8 cellular contexts compared by ENCODE assay signal in genomic region chr1:160675641-160676410, GRCh38. TPM values are rescaled to one million over a fixed set of nuclear protein-coding genes. Genes with fewer than 3 reads are reported as not detected.
DNase-seq lines count a peak whose midpoint lies in the region; ATAC-seq and TF ChIP-seq lines count a peak whose summit lies in the region.

No MANE protein-coding gene starts in this region.

- peaks cover 50% of the 10 kb centered on the region for H3K36me3 Mint-ChIP-seq in activated CD8-positive, alpha-beta T cell treated with anti-CD3 and anti-CD28 coated beads, Interleukin-2, amount 10 ng/mL, durations not matched to agents 7 days and 5 days (ENCODE audit: low read depth)
- no peaks in the 10 kb centered on the region for H3K36me3 Mint-ChIP-seq in mesothelial cell of epicardium

- H3K27me3 Mint-ChIP-seq in activated CD8-positive, alpha-beta T cell treated with anti-CD3 and anti-CD28 coated beads, Interleukin-2, amount 10 ng/mL, durations not matched to agents 7 days and 5 days (ENCODE audit: low read depth): no peaks in the 10 kb centered on the region
- no peaks in the 10 kb centered on the region for H3K27me3 Mint-ChIP-seq in mesothelial cell of epicardium (ENCODE audit: low read depth)

- H3K9me3 ChIP-seq in effector memory CD4-positive, alpha-beta T cell (ENCODE audit: control insufficient read depth, low read length): no peaks in the 10 kb centered on the region

- no peak overlapping the region for H3K4me3 ChIP-seq in effector memory CD4-positive, alpha-beta T cell (ENCODE audit: insufficient read depth, low read depth, low read length, poor library complexity, severe bottlenecking)

- no peaks in the 10 kb centered on the region for H3K27me3 ChIP-seq in effector memory CD4-positive, alpha-beta T cell (replicated peaks; ENCODE audit: control insufficient read depth, insufficient read depth, low read length, poor library complexity, severe bottlenecking)

- H3K27ac ChIP-seq in effector memory CD4-positive, alpha-beta T cell (ENCODE audit: insufficient read depth, low read length, poor library complexity, severe bottlenecking): peak overlapping the region; percentile 55

- H3K4me1 Mint-ChIP-seq in activated CD8-positive, alpha-beta T cell treated with anti-CD3 and anti-CD28 coated beads, Interleukin-2, amount 10 ng/mL, durations not matched to agents 7 days and 5 days (ENCODE audit: low read depth): peaks cover 44% of the 10 kb centered on the region
- H3K4me1 Mint-ChIP-seq in mesothelial cell of epicardium: no peaks in the 10 kb centered on the region

- ATAC-seq in HG03039 (IDR thresholded peaks at IDR 0.05; ENCODE audit: unreplicated experiment): peak; percentile 47
- ATAC-seq in activated CD8-positive, alpha-beta T cell treated with anti-CD3 and anti-CD28 coated beads, Interleukin-2, amount 10 ng/mL, durations not matched to agents 7 days and 5 days: peak; percentile 79

- CTCF ChIA-PET in activated CD8-positive, alpha-beta T cell treated with anti-CD3 and anti-CD28 coated beads, Interleukin-2, amount 10 ng/mL, durations not matched to agents 7 days and 5 days (lab: Charles Lee): interaction anchor here (0.7 to 6.3 kb wide), 42 partner anchors 7 to 279 kb away, joined by 3 to 84 read pairs (median 6); partner anchors contain the start of genes CD48, ITLN2 and SLAMF1

- peak overlapping the region; percentile 80 for H3K27ac Mint-ChIP-seq in activated CD8-positive, alpha-beta T cell treated with anti-CD3 and anti-CD28 coated beads, Interleukin-2, amount 10 ng/mL, durations not matched to agents 7 days and 5 days
- H3K27ac Mint-ChIP-seq in mesothelial cell of epicardium: no peak overlapping the region

- TF ChIP-seq CTCF in mesothelial cell of epicardium (IDR thresholded peaks at IDR 0.05; ENCODE audit: unreplicated experiment): peak; percentile 33

- DNase-seq in NCI-H510A treated with DMSO at 0.1 percent for 48 hours (lab: John Stamatoyannopoulos, UW) (peak; percentile 56), NCI-H510A (lab: John Stamatoyannopoulos, UW) (no peak), NCI-H69 (lab: John Stamatoyannopoulos, UW) (peak; percentile 41), mesothelial cell of epicardium (ENCODE audit: low spot score in 2 of 2, unreplicated experiment in 2 of 2) (peak in 1 of 2 experiments; percentile 67)
- peak; percentile 86 for DNase-seq in activated CD8-positive, alpha-beta T cell treated with anti-CD3 and anti-CD28 coated beads, Interleukin-2, amount 10 ng/mL, durations not matched to agents 7 days and 5 days
- peak; percentile 45 to 63 (median 54) for DNase-seq in effector memory CD4-positive, alpha-beta T cell
- peak; percentile 83 for DNase-seq in stimulated activated CD8-positive, alpha-beta memory T cell treated with anti-CD3 and anti-CD28 coated beads, Interleukin-4, amount 100 ng/mL, for 48 hours

- H3K9me3 Mint-ChIP-seq in activated CD8-positive, alpha-beta T cell treated with anti-CD3 and anti-CD28 coated beads, Interleukin-2, amount 10 ng/mL, durations not matched to agents 7 days and 5 days (ENCODE audit: insufficient read depth): no peaks in the 10 kb centered on the region
- no peaks in the 10 kb centered on the region for H3K9me3 Mint-ChIP-seq in mesothelial cell of epicardium

- peaks cover 32% of the 10 kb centered on the region for H3K4me1 ChIP-seq in effector memory CD4-positive, alpha-beta T cell (ENCODE audit: control insufficient read depth, insufficient read depth, low read length, poor library complexity, severe bottlenecking)

- peaks cover 36% of the 10 kb centered on the region for H3K36me3 ChIP-seq in effector memory CD4-positive, alpha-beta T cell (ENCODE audit: control insufficient read depth, insufficient read depth, low read length)

- no peak overlapping the region for H3K4me3 Mint-ChIP-seq in activated CD8-positive, alpha-beta T cell treated with anti-CD3 and anti-CD28 coated beads, Interleukin-2, amount 10 ng/mL, durations not matched to agents 7 days and 5 days
- H3K4me3 Mint-ChIP-seq in mesothelial cell of epicardium: no peak overlapping the region

- POLR2A ChIA-PET in activated CD8-positive, alpha-beta T cell treated with anti-CD3 and anti-CD28 coated beads, Interleukin-2, amount 10 ng/mL, durations not matched to agents 7 days and 5 days (lab: Charles Lee): interaction anchor here (0.6 to 2.0 kb wide), 7 partner anchors 22 to 92 kb away, joined by 3 to 12 read pairs (median 4); partner anchors contain the start of gene SLAMF1

RNA-seq across cellular contexts. Expression of gene SLAMF1, which starts 29.0 kb away (rescaled TPM):
- 10 to 100 TPM; 48.5 to 50.1 TPM for total RNA-seq in activated CD8-positive, alpha-beta T cell treated with anti-CD3 and anti-CD28 coated beads, Interleukin-2, amount 10 ng/mL, durations not matched to agents 7 days and 5 days
- not detected in 3 replicates for total RNA-seq in mesothelial cell of epicardium

RNA-seq across cellular contexts. Expression of gene CD48, which starts 35.8 kb away (rescaled TPM):
- 100 to 1,000 TPM; 325 to 327 TPM for total RNA-seq in activated CD8-positive, alpha-beta T cell treated with anti-CD3 and anti-CD28 coated beads, Interleukin-2, amount 10 ng/mL, durations not matched to agents 7 days and 5 days
- total RNA-seq in mesothelial cell of epicardium: 0.31 to 0.57 TPM (median 0.56 TPM) in 3 replicates

Comparison
In these comparisons a context has a peak if more than half of its experiments do, and no peak if none do; other contexts are left out.
1. RNA of gene SLAMF1, which starts 29.0 kb away (total RNA-seq): 48.5 to 50.1 TPM in activated CD8-positive, alpha-beta T cell treated with anti-CD3 and anti-CD28 coated beads, Interleukin-2, amount 10 ng/mL, durations not matched to agents 7 days and 5 days; not detected in mesothelial cell of epicardium; every median in the first group is over 10 times any median in the second.
2. RNA of gene CD48, which starts 35.8 kb away (total RNA-seq): 325 to 327 TPM in activated CD8-positive, alpha-beta T cell treated with anti-CD3 and anti-CD28 coated beads, Interleukin-2, amount 10 ng/mL, durations not matched to agents 7 days and 5 days; 0.31 to 0.57 TPM in mesothelial cell of epicardium; every median in the first group is over 100 times any median in the second.